In genomic region chr1:37410815-37411214, GRCh38 we compare ENCODE assay signal across 12 cellular contexts.
DNase-seq lines count a peak whose midpoint lies in the region; ATAC-seq, FAIRE-seq and TF ChIP-seq lines count a peak whose summit lies in the region.
"Had no signal": no experiment of that assay in that cellular context is flagged by ENCODE, and none has a peak within 500 bp of the region (broad histone marks: within the 10 kb centered on the region; RNA-seq: fewer than 3 reads in every experiment).

No MANE protein-coding gene starts in this region.

- no peak for TF ChIP-seq EP300 in stomach (IDR thresholded peaks at IDR 0.05)

- TF ChIP-seq POLR2A in stomach (IDR thresholded peaks at IDR 0.05): no peak

- intact Hi-C loops in kidney (cut with DNase I) (no loop called here), stomach (cut with DNase I; ENCODE audit: low total_unique reads) (no loop called here)

- H3K27ac ChIP-seq in RWPE2 (ENCODE audit: poor library complexity, severe bottlenecking) (no peak overlapping the region), kidney (ENCODE audit: low read depth in 2 of 2, low read length in 2 of 2) (no peak overlapping the region), stomach (no peak overlapping the region)
- H3K27ac ChIP-seq: C4-2B, heart left ventricle, prostate gland had no signal

- H3K9ac ChIP-seq in kidney (ENCODE audit: low read length in 2 of 2): no peak overlapping the region

- ATAC-seq in RWPE2 (ENCODE audit: low read depth) (peak; percentile 54; the same call in 2 of the 3 replicates), HG02571 (IDR thresholded peaks at IDR 0.05; ENCODE audit: unreplicated experiment) (no peak)

- H3K4me3 ChIP-seq in RWPE2 (ENCODE audit: severe bottlenecking): no peak overlapping the region
- no peak overlapping the region for H3K4me3 ChIP-seq in fibroblast of villous mesenchyme (ENCODE audit: low read depth, low read length)
- H3K4me3 ChIP-seq in kidney (ENCODE audit: low read length in 2 of 2): no peak overlapping the region
- no peak overlapping the region for H3K4me3 ChIP-seq in stomach
- H3K4me3 ChIP-seq: heart left ventricle, prostate gland had no signal

- H3K9me3 ChIP-seq in RWPE2 (ENCODE audit: severe bottlenecking): no peaks in the 10 kb centered on the region
- H3K9me3 ChIP-seq in kidney (ENCODE audit: control insufficient read depth in 1 of 2, low read length in 2 of 2): peaks cover 0 to 4% of the 10 kb centered on the region in 2 donors
- peaks cover 0 to 9% (median 9%) of the 10 kb centered on the region in 4 donors for H3K9me3 ChIP-seq in stomach
- H3K9me3 ChIP-seq: heart left ventricle, prostate gland had no signal

- WGBS in stomach, 5 donors: 15 to 18% (median 16%) methylated on average over 6 to 7 of the region's 7 CpGs

- FAIRE-seq in urothelium cell line (lab: Jason Lieb, UNC): no peak
- no peak for FAIRE-seq in kidney (lab: Jason Lieb, UNC)

- DNase-seq in stimulated activated CD4-positive, alpha-beta T cell treated with anti-CD3 and anti-CD28 coated beads, Interleukin-15, amount 100 ng/mL, for 24 hours: peak; percentile 12
- DNase-seq in stimulated activated CD4-positive, alpha-beta T cell treated with anti-CD3 and anti-CD28 coated beads, Interleukin-12 subunit alpha, Interleukin-12 subunit beta, amount 100 ng/mL, for 4 hours: no peak
- no peak for DNase-seq in RWPE2 (ENCODE audit: low spot score)
- peak; percentile 19 for DNase-seq in fibroblast of villous mesenchyme (ENCODE audit: low read depth)
- peak; percentile 40 for DNase-seq in urothelium cell line (ENCODE audit: low spot score)
- DNase-seq in kidney: no peak
- no peak for DNase-seq in stomach
- DNase-seq: heart left ventricle, NCI-H1417 treated with DMSO at 0.1 percent for 48 hours had no signal

- H3K4me1 ChIP-seq in RWPE2 (ENCODE audit: insufficient read depth, poor library complexity, severe bottlenecking): no peaks in the 10 kb centered on the region
- no peaks in the 10 kb centered on the region for H3K4me1 ChIP-seq in kidney (ENCODE audit: control insufficient read depth in 1 of 2, insufficient read depth in 1 of 2, low read depth in 1 of 2, low read length in 2 of 2)
- H3K4me1 ChIP-seq in stomach: no peaks in the 10 kb centered on the region
- H3K4me1 ChIP-seq: heart left ventricle, prostate gland had no signal

- H3K27me3 ChIP-seq in RWPE2 (ENCODE audit: insufficient read depth, poor library complexity, severe bottlenecking) (no peaks in the 10 kb centered on the region), stomach (peaks cover 0 to 56% (median 0%) of the 10 kb centered on the region in 3 donors)

- TF ChIP-seq CTCF in RWPE2 (IDR thresholded peaks at IDR 0.05; ENCODE audit: poor library complexity, severe bottlenecking) (no peak), fibroblast of villous mesenchyme (IDR thresholded peaks at IDR 0.05; ENCODE audit: insufficient read depth, low read depth, low read length) (no peak), kidney (IDR thresholded peaks at IDR 0.05; ENCODE audit: borderline replicate concordance, extremely low read depth, insufficient read depth) (no peak), stomach (IDR thresholded peaks at IDR 0.05) (no peak)

- H3K36me3 ChIP-seq in RWPE2 (ENCODE audit: low read depth) (no peaks in the 10 kb centered on the region), kidney (ENCODE audit: control insufficient read depth in 1 of 2, insufficient read depth in 2 of 2, low read length in 2 of 2) (no peaks in the 10 kb centered on the region), stomach (no peaks in the 10 kb centered on the region)
- H3K36me3 ChIP-seq: heart left ventricle, prostate gland had no signal

Comparison
In these comparisons a context has a peak if more than half of its experiments do, and no peak if none do; other contexts are left out.
1. DNase-seq: peak in stimulated activated CD4-positive, alpha-beta T cell treated with anti-CD3 and anti-CD28 coated beads, Interleukin-15, amount 100 ng/mL, for 24 hours (single experiment), fibroblast of villous mesenchyme (single experiment) and urothelium cell line (single experiment); none in stimulated activated CD4-positive, alpha-beta T cell treated with anti-CD3 and anti-CD28 coated beads, Interleukin-12 subunit alpha, Interleukin-12 subunit beta, amount 100 ng/mL, for 4 hours (single experiment), RWPE2 (single experiment), kidney (single experiment) and stomach (single experiment).